ENCODE assay signal across 5 cellular contexts in the genomic region with DNA sequence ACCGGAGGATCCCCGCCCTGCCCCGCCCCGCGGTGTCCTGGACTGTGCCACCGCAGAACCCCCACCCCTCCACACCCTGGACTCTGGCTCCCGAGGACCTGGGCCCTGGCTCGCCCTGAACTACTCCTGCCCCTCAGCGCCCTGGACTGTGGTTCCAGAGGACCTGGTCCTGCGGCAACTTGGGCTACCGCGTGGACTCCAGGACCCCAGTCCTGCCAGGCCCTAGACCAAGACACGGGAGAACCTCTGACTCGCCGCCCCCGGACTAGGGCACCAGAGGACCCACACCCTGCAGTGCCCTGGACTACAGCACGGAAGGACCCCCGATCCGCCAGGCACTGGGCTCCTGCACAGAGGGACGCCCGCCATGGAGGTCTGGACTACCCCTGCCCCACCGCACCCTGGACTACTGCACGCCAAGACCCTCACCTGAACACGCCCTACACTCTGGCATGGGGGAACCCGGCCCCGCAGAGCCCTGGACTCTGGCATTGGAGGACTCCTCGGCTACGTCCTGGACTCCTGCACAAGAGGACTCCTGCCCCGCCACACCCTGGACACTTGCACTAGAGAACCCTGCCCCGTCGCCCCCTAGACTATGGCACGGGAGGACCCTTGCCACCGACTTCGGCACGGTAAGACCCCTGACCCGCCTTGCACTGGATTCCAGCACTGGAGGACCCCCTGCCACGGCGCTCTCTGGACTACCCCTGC.
DNase-seq lines count a peak whose midpoint lies in the region; ATAC-seq, FAIRE-seq and TF ChIP-seq lines count a peak whose summit lies in the region.
"Not testable (repeated sequence)": the region's sequence is repeated elsewhere in the genome, so short reads cannot be mapped to it uniquely, and the experiment has no call there.

No MANE protein-coding gene starts in this region.

- not testable (repeated sequence) for H3K27me3 ChIP-seq in spleen (replicated peaks in 1 of 7)

- H3K4me1 ChIP-seq in kidney (ENCODE audit: control insufficient read depth in 1 of 2, insufficient read depth in 1 of 2, low read depth in 1 of 2, low read length in 2 of 2); spleen: not testable (repeated sequence)

- ATAC-seq in Right ventricle myocardium inferior, result not testable (repeated sequence)

- not testable (repeated sequence) for TF ChIP-seq CTCF in kidney (IDR thresholded peaks at IDR 0.05; ENCODE audit: borderline replicate concordance, extremely low read depth, insufficient read depth); spleen (IDR thresholded peaks at IDR 0.05 in 8 of 11, conservative IDR thresholded peaks at IDR 0.05 in 3 of 11)

- not testable (repeated sequence) for TF ChIP-seq POLR2A in spleen (IDR thresholded peaks at IDR 0.05)

- FAIRE-seq in kidney (lab: Jason Lieb, UNC), result not testable (repeated sequence)

- not testable (repeated sequence) for H3K27ac ChIP-seq in kidney (ENCODE audit: low read depth in 2 of 2, low read length in 2 of 2); spleen

- not testable (repeated sequence) for H3K4me3 ChIP-seq in kidney (ENCODE audit: low read length in 2 of 2); spleen

- peak; percentile 0 for DNase-seq in GM03348 (ENCODE audit: low spot score)
- peak; percentile 33 for DNase-seq in Right ventricle myocardium inferior (ENCODE audit: missing footprints)
- DNase-seq in kidney, result peak; percentile 59
- peak; percentile 51 for DNase-seq in posterior vena cava (ENCODE audit: low spot score)
- peak; percentile 52 for DNase-seq in spleen

- H3K9me3 ChIP-seq in kidney (ENCODE audit: control insufficient read depth in 1 of 2, low read length in 2 of 2); spleen: not testable (repeated sequence)

- not testable (repeated sequence) for H3K36me3 ChIP-seq in kidney (ENCODE audit: control insufficient read depth in 1 of 2, insufficient read depth in 2 of 2, low read length in 2 of 2); spleen

- not testable (repeated sequence) for H3K9ac ChIP-seq in kidney (ENCODE audit: low read length in 2 of 2)

- intact Hi-C loops in Right ventricle myocardium inferior (cut with DNase I); kidney (cut with DNase I); posterior vena cava (cut with DNase I); spleen (cut with DNase I; ENCODE audit: low total_unique reads): not testable (repeated sequence)

- 91 to 99% (median 94%) methylated on average over 19 to 35 of the region's 38 CpGs for WGBS in spleen, 5 donors

Comparison
In these comparisons a context has a peak if more than half of its experiments do, and no peak if none do; other contexts are left out.
1. DNase-seq: peak in every context shown above with its lines; median percentile 59 in kidney; 52 in spleen; 51 in posterior vena cava; 33 in Right ventricle myocardium inferior; 0 in GM03348.